In the genomic region with DNA sequence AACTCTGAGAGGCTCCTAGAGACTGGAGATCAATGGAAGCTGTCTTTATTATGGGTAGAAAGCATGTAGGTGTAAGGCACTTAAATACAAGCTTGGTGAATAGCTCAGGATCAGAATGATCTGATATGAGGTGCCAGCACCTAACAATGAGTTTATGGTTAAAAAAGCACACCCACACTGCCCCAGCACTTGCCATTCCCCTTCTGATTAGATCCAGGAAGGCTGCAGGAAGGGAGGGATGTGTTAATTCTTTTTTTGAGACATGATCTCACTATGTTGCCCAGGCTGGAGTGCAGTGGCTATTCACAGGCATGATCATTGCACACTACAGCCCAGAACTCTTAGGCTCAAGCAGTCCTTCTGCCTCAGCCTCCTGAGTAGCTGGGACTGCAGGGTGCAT, we compare ENCODE assay signal across 24 cellular contexts.
DNase-seq lines count a peak whose midpoint lies in the region; ATAC-seq, FAIRE-seq and TF ChIP-seq lines count a peak whose summit lies in the region.
"Had no signal": no experiment of that assay in that cellular context is flagged by ENCODE, and none has a peak within 500 bp of the region (broad histone marks: within the 10 kb centered on the region; RNA-seq: fewer than 3 reads in every experiment).

No MANE protein-coding gene starts in this region.

- peaks cover 6% of the 10 kb centered on the region for H3K4me1 Mint-ChIP-seq in activated CD4-positive, alpha-beta T cell treated with anti-CD3 and anti-CD28 coated beads, Interleukin-2, amount 10 ng/mL, durations not matched to agents 24 days and 14 days
- H3K4me1 Mint-ChIP-seq: B cell had no signal

- H3K4me2 ChIP-seq in K562 (ENCODE audit: insufficient read depth, low read length), result peak overlapping the region; percentile 4; the same call in 1 of the 2 replicates
- H3K4me2 ChIP-seq: A549; BLaER1 treated with 17β-estradiol and CSF1 and Interleukin-3, amounts not matched to agents 10 nM and 100 nM had no signal

- no peak for TF ChIP-seq POLR2A in K562 (conservative IDR thresholded peaks at IDR 0.05)

- no peaks in the 10 kb centered on the region for H3K27me3 Mint-ChIP-seq in activated CD4-positive, alpha-beta T cell treated with anti-CD3 and anti-CD28 coated beads, Interleukin-2, amount 10 ng/mL, durations not matched to agents 24 days and 14 days
- H3K27me3 Mint-ChIP-seq: B cell; CD4-positive, alpha-beta T cell had no signal

- H3K4me3 Mint-ChIP-seq in activated CD4-positive, alpha-beta T cell treated with anti-CD3 and anti-CD28 coated beads, Interleukin-2, amount 10 ng/mL, durations not matched to agents 24 days and 14 days, result no peak overlapping the region
- H3K4me3 Mint-ChIP-seq: B cell; CD4-positive, alpha-beta T cell; CD8-positive, alpha-beta T cell had no signal

- H3K9me3 ChIP-seq in K562 (replicated peaks; ENCODE audit: control insufficient read depth, insufficient read depth, low read depth, low read length), result no peaks in the 10 kb centered on the region
- H3K9me3 ChIP-seq: A549; BLaER1 treated with 17β-estradiol and CSF1 and Interleukin-3, amounts not matched to agents 10 nM and 100 nM; Caco-2 had no signal

- H3K9me3 Mint-ChIP-seq in activated CD4-positive, alpha-beta T cell treated with anti-CD3 and anti-CD28 coated beads, Interleukin-2, amount 10 ng/mL, durations not matched to agents 24 days and 14 days, result peaks cover 5% of the 10 kb centered on the region
- H3K9me3 Mint-ChIP-seq: CD4-positive, alpha-beta T cell; CD8-positive, alpha-beta T cell had no signal

- peaks cover 0 to 12% of the 10 kb centered on the region in 2 experiments; a peak in 3 of 5 replicates for H3K4me1 ChIP-seq in K562 (replicated peaks in 1 of 2; ENCODE audit: control insufficient read depth in 2 of 2, insufficient read depth in 2 of 2, low read length in 2 of 2)
- H3K4me1 ChIP-seq: A549; BLaER1 treated with 17β-estradiol and CSF1 and Interleukin-3, amounts not matched to agents 10 nM and 100 nM had no signal

- ATAC-seq in K562 (peak; percentile 62), HG02970 (IDR thresholded peaks at IDR 0.05; ENCODE audit: low FRiP score, unreplicated experiment) (no peak)
- ATAC-seq: A549; CD8-positive, alpha-beta T cell; GM12878 had no signal

- H3K36me3 ChIP-seq in K562 (ENCODE audit: control insufficient read depth, insufficient read depth, low read length), result no peaks in the 10 kb centered on the region
- H3K36me3 ChIP-seq: BLaER1 treated with 17β-estradiol and CSF1 and Interleukin-3, amounts not matched to agents 10 nM and 100 nM had no signal

- H3K9me1 ChIP-seq in K562 (ENCODE audit: control insufficient read depth, insufficient read depth, low read length), result no peaks in the 10 kb centered on the region

- TF ChIP-seq CTCF in K562 (IDR thresholded peaks at IDR 0.05 in 2 of 3, conservative IDR thresholded peaks at IDR 0.05 in 1 of 3; ENCODE audit: insufficient read depth in 2 of 3, low read depth in 1 of 3, low read length in 3 of 3), result no peak

- in situ Hi-C loops in K562 (cut with MboI), result no loop called here

- no peak for TF ChIP-seq RAD21 in K562 (CRISPR knock-in tag; conservative IDR thresholded peaks at IDR 0.05 in 1 of 2, IDR thresholded peaks at IDR 0.05 in 1 of 2)

- H3K36me3 Mint-ChIP-seq in activated CD4-positive, alpha-beta T cell treated with anti-CD3 and anti-CD28 coated beads, Interleukin-2, amount 10 ng/mL, durations not matched to agents 24 days and 14 days (ENCODE audit: low read depth), result peaks cover 2% of the 10 kb centered on the region
- H3K36me3 Mint-ChIP-seq: CD8-positive, alpha-beta T cell had no signal

- no peaks in the 10 kb centered on the region for H3K27me3 ChIP-seq in K562 (ENCODE audit: control insufficient read depth in 2 of 2, insufficient read depth in 2 of 2, low read length in 2 of 2)
- H3K27me3 ChIP-seq: BLaER1 treated with 17β-estradiol and CSF1 and Interleukin-3, amounts not matched to agents 10 nM and 100 nM had no signal

- H3K27ac ChIP-seq in K562 (ENCODE audit: extremely low read depth, low read depth, low read length), result peak overlapping the region; percentile 42; the same call in 2 of the 3 replicates
- H3K27ac ChIP-seq: 22Rv1; A549; BLaER1 treated with 17β-estradiol and CSF1 and Interleukin-3, amounts not matched to agents 10 nM and 100 nM; C4-2B had no signal

- peak; percentile 49 for DNase-seq in activated CD4-positive, alpha-beta T cell treated with anti-CD3 and anti-CD28 coated beads, Interleukin-2, amount 10 ng/mL, durations not matched to agents 24 days and 14 days
- no peak for DNase-seq in activated CD4-positive, alpha-beta T cell treated with anti-CD3 and anti-CD28 coated beads for 1 hour
- DNase-seq in K562 (ENCODE audit: extremely low read depth in 1 of 4, low spot score in 3 of 4), result no peak
- no peak for DNase-seq in SKM-1 treated with dmso at 0.1 percent for 144 hours (lab: John Stamatoyannopoulos, UW; ENCODE audit: unreplicated experiment)
- DNase-seq: AML-193; Caco-2; Calu3; CD4-positive, alpha-beta T cell; CD8-positive, alpha-beta T cell; DMS53; DMS79; DND-41; EL; GDM1 had no signal

- CTCF ChIA-PET in K562 (lab: Yijun Ruan, JAX; ENCODE audit: low intra/inter-chr PET ratio), result no interaction called here

- POLR2A ChIA-PET in K562 (lab: Yijun Ruan, JAX), result interaction anchor here (0.6 kb wide), 1 partner anchor 559 kb away, joined by 3 read pairs; no protein-coding TSS in a partner anchor

- H2AFZ ChIP-seq in K562 (ENCODE audit: low read depth, low read length), result peak overlapping the region; percentile 69

- H3K79me2 ChIP-seq in K562 (ENCODE audit: control insufficient read depth, insufficient read depth, low read length), result no peaks in the 10 kb centered on the region

- no TSS peak for BruUV-seq in K562 (replicated peaks; lab: Mats Ljungman, UMichigan)

- intact Hi-C loops in activated CD4-positive, alpha-beta T cell treated with anti-CD3 and anti-CD28 coated beads, Interleukin-2, amount 10 ng/mL, durations not matched to agents 24 days and 14 days (cut with micrococcal nuclease), result no loop called here
- intact Hi-C loops in K562 (cut with micrococcal nuclease), result no loop called here

- TF ChIP-seq EP300 in K562 (IDR thresholded peaks at IDR 0.05; ENCODE audit: low read length), result no peak

- H3K27ac Mint-ChIP-seq in activated CD4-positive, alpha-beta T cell treated with anti-CD3 and anti-CD28 coated beads, Interleukin-2, amount 10 ng/mL, durations not matched to agents 24 days and 14 days, result no peak overlapping the region
- H3K27ac Mint-ChIP-seq: B cell; CD4-positive, alpha-beta T cell; CD8-positive, alpha-beta T cell had no signal

- H3K4me3 ChIP-seq in K562, result no peak overlapping the region
- H3K4me3 ChIP-seq: A549; BLaER1 treated with 17β-estradiol and CSF1 and Interleukin-3, amounts not matched to agents 10 nM and 100 nM; GM12878 had no signal

- no peaks in the 10 kb centered on the region for H4K20me1 ChIP-seq in K562 (replicated peaks; ENCODE audit: control insufficient read depth, insufficient read depth, low read length)
- H4K20me1 ChIP-seq: BLaER1 treated with 17β-estradiol and CSF1 and Interleukin-3, amounts not matched to agents 10 nM and 100 nM had no signal

- FAIRE-seq in K562 (lab: Jason Lieb, UNC), result no peak
- FAIRE-seq: A549, D721Med, GM12878, GM12892, GM18507 had no signal

- H3K9ac ChIP-seq in K562 (ENCODE audit: insufficient read depth in 1 of 2, low read depth in 2 of 2, low read length in 2 of 2), result no peak overlapping the region
- H3K9ac ChIP-seq: BLaER1 treated with 17β-estradiol and CSF1 and Interleukin-3, amounts not matched to agents 10 nM and 100 nM had no signal

TF ChIP-seq in K562, 482 proteins besides CTCF, POLR2A, EP300 and RAD21:
- TF ChIP-seq MCM5 (IDR thresholded peaks at IDR 0.05; ENCODE audit: low read depth) (no peak), SPI1 (IDR thresholded peaks at IDR 0.05; ENCODE audit: borderline replicate concordance, low read depth, low read length) (no peak), ZNF76 (CRISPR knock-in tag; IDR thresholded peaks at IDR 0.05; ENCODE audit: borderline replicate concordance) (no peak), NEUROD1 (IDR thresholded peaks at IDR 0.05; ENCODE audit: borderline replicate concordance, low read depth, low read length, partially characterized antibody) (no peak), RNF2 (IDR thresholded peaks at IDR 0.05) (no peak), MAFG (tag; conservative IDR thresholded peaks at IDR 0.05) (no peak), ASH1L (IDR thresholded peaks at IDR 0.05; ENCODE audit: borderline replicate concordance, low read depth, partially characterized antibody) (no peak), CBFB (CRISPR knock-in tag; IDR thresholded peaks at IDR 0.05) (no peak), XRCC4 (IDR thresholded peaks at IDR 0.05; ENCODE audit: extremely low read depth, insufficient read depth, insufficient read length) (no peak), TGIF2 (CRISPR knock-in tag; IDR thresholded peaks at IDR 0.05) (no peak), DDX20 (tag; IDR thresholded peaks at IDR 0.05; ENCODE audit: low read depth) (no peak)
- TF ChIP-seq, protein P1, sequence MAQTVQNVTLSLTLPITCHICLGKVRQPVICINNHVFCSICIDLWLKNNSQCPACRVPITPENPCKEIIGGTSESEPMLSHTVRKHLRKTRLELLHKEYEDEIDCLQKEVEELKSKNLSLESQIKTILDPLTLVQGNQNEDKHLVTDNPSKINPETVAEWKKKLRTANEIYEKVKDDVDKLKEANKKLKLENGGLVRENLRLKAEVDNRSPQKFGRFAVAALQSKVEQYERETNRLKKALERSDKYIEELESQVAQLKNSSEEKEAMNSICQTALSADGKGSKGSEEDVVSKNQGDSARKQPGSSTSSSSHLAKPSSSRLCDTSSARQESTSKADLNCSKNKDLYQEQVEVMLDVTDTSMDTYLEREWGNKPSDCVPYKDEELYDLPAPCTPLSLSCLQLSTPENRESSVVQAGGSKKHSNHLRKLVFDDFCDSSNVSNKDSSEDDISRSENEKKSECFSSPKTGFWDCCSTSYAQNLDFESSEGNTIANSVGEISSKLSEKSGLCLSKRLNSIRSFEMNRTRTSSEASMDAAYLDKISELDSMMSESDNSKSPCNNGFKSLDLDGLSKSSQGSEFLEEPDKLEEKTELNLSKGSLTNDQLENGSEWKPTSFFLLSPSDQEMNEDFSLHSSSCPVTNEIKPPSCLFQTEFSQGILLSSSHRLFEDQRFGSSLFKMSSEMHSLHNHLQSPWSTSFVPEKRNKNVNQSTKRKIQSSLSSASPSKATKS (CRISPR knock-in tag; IDR thresholded peaks at IDR 0.05), result no peak
TF ChIP-seq in K562: peak in this region for 0.
